2 cellular contexts compared by ENCODE assay signal in the genomic region with DNA sequence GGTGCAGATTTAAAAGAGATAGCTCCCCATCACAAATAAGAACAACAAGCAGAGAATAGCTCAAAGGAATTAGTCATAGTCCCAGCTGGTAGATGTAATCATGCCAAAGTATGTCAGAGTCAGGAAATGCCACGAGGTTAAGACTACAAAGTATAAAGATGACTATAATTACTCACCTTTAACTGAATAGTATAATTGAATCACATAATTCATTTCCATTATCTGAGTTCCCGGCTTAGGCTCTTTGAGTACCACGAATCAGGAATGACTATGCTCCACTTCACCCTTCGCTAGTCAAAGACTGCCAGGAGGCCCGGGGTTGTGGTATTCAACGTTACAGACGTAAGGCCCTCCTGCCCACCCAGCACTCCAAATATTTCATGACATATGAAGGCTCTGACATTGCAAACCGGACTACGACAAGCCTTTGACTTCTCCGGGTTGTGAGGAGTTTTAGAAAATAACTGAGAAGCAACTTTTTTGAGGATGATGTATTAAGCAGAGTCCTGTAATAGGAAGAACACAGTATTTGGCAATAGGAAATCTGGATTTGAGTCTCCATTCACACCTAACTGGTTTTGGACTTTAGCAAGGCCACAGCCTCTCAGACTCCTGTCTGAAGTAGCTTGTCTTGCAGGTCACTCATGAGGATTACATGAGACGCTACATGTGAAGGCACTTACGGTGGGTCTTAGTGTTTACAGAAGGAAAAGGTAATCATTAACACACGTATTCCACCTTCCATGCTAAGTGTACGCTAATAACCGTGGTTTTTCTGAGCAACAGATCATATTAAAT.
A peak's percentile ranks its signal among the peaks of the same experiment; 100 is the strongest.
TF ChIP-seq lines count a peak whose summit lies in the region.

No MANE protein-coding gene starts in this region.

TF ChIP-seq in IMR-90, 13 proteins besides CTCF, POLR2A, EP300 and RAD21:
- 0 out of 2 replicates have a peak, but pooled peaks have one; percentile 20 for TF ChIP-seq FOS (IDR thresholded peaks at IDR 0.05; ENCODE audit: low read depth, low read length)
- no peak for TF ChIP-seq RCOR1 (IDR thresholded peaks at IDR 0.05; ENCODE audit: insufficient replicate concordance, low read length)
- no peak for TF ChIP-seq NFE2L2 (IDR thresholded peaks at IDR 0.05; ENCODE audit: low read depth, low read length)
- TF ChIP-seq CEBPB (IDR thresholded peaks at IDR 0.05; ENCODE audit: low read depth, low read length), result peak; percentile 22; the same call in 1 of the 2 replicates
- TF ChIP-seq, protein P1, sequence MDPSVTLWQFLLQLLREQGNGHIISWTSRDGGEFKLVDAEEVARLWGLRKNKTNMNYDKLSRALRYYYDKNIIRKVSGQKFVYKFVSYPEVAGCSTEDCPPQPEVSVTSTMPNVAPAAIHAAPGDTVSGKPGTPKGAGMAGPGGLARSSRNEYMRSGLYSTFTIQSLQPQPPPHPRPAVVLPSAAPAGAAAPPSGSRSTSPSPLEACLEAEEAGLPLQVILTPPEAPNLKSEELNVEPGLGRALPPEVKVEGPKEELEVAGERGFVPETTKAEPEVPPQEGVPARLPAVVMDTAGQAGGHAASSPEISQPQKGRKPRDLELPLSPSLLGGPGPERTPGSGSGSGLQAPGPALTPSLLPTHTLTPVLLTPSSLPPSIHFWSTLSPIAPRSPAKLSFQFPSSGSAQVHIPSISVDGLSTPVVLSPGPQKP (IDR thresholded peaks at IDR 0.05; ENCODE audit: borderline replicate concordance, low read depth, low read length), result no peak
TF ChIP-seq in IMR-90: peak in this region for 2.

TF ChIP-seq in K562, 482 proteins besides CTCF, POLR2A, EP300 and RAD21:
- no peak for TF ChIP-seq TSC22D4 (tag; IDR thresholded peaks at IDR 0.05)
- no peak for TF ChIP-seq ZNF551 (CRISPR knock-in tag; IDR thresholded peaks at IDR 0.05)
- TF ChIP-seq, protein P2, sequence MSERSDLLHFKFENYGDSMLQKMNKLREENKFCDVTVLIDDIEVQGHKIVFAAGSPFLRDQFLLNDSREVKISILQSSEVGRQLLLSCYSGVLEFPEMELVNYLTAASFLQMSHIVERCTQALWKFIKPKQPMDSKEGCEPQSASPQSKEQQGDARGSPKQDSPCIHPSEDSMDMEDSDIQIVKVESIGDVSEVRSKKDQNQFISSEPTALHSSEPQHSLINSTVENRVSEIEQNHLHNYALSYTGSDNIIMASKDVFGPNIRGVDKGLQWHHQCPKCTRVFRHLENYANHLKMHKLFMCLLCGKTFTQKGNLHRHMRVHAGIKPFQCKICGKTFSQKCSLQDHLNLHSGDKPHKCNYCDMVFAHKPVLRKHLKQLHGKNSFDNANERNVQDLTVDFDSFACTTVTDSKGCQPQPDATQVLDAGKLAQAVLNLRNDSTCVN (CRISPR knock-in tag; IDR thresholded peaks at IDR 0.05), result no peak
- TF ChIP-seq CHD2 (IDR thresholded peaks at IDR 0.05; ENCODE audit: low read depth, low read length), result no peak
- no peak for TF ChIP-seq ZBED1 (IDR thresholded peaks at IDR 0.05)
- no peak for TF ChIP-seq ZNF121 (CRISPR knock-in tag; conservative IDR thresholded peaks at IDR 0.05)
- TF ChIP-seq GTF2A2 (tag; IDR thresholded peaks at IDR 0.05), result no peak
- TF ChIP-seq RNF2 (IDR thresholded peaks at IDR 0.05), result no peak
- TF ChIP-seq ZNF239 (CRISPR knock-in tag; IDR thresholded peaks at IDR 0.05), result no peak
- no peak for TF ChIP-seq HDAC6 (IDR thresholded peaks at IDR 0.05; ENCODE audit: low read depth, low read length)
- no peak for TF ChIP-seq NEUROD1 (IDR thresholded peaks at IDR 0.05; ENCODE audit: borderline replicate concordance, low read depth, low read length, partially characterized antibody)
- TF ChIP-seq FOSL1 (tag; conservative IDR thresholded peaks at IDR 0.05), result peak; percentile 80
- TF ChIP-seq, protein P3, sequence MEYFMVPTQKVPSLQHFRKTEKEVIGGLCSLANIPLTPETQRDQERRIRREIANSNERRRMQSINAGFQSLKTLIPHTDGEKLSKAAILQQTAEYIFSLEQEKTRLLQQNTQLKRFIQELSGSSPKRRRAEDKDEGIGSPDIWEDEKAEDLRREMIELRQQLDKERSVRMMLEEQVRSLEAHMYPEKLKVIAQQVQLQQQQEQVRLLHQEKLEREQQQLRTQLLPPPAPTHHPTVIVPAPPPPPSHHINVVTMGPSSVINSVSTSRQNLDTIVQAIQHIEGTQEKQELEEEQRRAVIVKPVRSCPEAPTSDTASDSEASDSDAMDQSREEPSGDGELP (CRISPR knock-in tag; IDR thresholded peaks at IDR 0.05; ENCODE audit: borderline replicate concordance), result peak; percentile 43; the same call in 1 of the 2 replicates
- TF ChIP-seq RCOR1 (IDR thresholded peaks at IDR 0.05; ENCODE audit: borderline replicate concordance in 1 of 2, low read depth in 2 of 2, low read length in 2 of 2), result no peak
- TF ChIP-seq BRD9 (IDR thresholded peaks at IDR 0.05; ENCODE audit: low read depth, partially characterized antibody), result no peak
- TF ChIP-seq ZNF589 (CRISPR knock-in tag; IDR thresholded peaks at IDR 0.05; ENCODE audit: low read depth), result no peak
- TF ChIP-seq, protein P4, sequence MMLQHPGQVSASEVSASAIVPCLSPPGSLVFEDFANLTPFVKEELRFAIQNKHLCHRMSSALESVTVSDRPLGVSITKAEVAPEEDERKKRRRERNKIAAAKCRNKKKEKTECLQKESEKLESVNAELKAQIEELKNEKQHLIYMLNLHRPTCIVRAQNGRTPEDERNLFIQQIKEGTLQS (IDR thresholded peaks at IDR 0.05), result peak; percentile 24; the same call in 1 of the 2 replicates
- TF ChIP-seq, protein P4 (CRISPR knock-in tag; conservative IDR thresholded peaks at IDR 0.05), result no peak
- no peak for TF ChIP-seq RBM34 (IDR thresholded peaks at IDR 0.05; ENCODE audit: borderline replicate concordance, insufficient read depth, low read length)
- TF ChIP-seq ZNF431 (CRISPR knock-in tag; IDR thresholded peaks at IDR 0.05), result no peak
- TF ChIP-seq RBFOX2 (IDR thresholded peaks at IDR 0.05; ENCODE audit: low read depth, low read length), result no peak
- no peak for TF ChIP-seq FOS (IDR thresholded peaks at IDR 0.05; ENCODE audit: extremely low read depth, insufficient read length)
